ENCODE assay signal across 9 cellular contexts in genomic region chr11:133163463-133164419, GRCh38.
DNase-seq lines count a peak whose midpoint lies in the region; ATAC-seq and TF ChIP-seq lines count a peak whose summit lies in the region.
"Had no signal": no experiment of that assay in that cellular context is flagged by ENCODE, and none has a peak within 500 bp of the region (broad histone marks: within the 10 kb centered on the region; RNA-seq: fewer than 3 reads in every experiment).

No MANE protein-coding gene starts in this region.

- ATAC-seq in upper lobe of right lung = peak; percentile 83
- no peak for ATAC-seq in GM19463 (IDR thresholded peaks at IDR 0.05; ENCODE audit: unreplicated experiment)

- H3K9ac ChIP-seq in H9 (ENCODE audit: extremely low read depth, insufficient read length, low read length) = no peak overlapping the region
- H3K9ac ChIP-seq: BLaER1 treated with 17β-estradiol and CSF1 and Interleukin-3, amounts not matched to agents 10 nM and 100 nM had no signal

- H2BK20ac ChIP-seq in H9 (ENCODE audit: low read depth, low read length, poor library complexity, severe bottlenecking) = no peak overlapping the region

- H3K23me2 ChIP-seq in H9 (ENCODE audit: insufficient read length, low read depth, low read length, poor library complexity, severe bottlenecking) = no peaks in the 10 kb centered on the region

- H3K27ac Mint-ChIP-seq in H9 = peak overlapping the region in 1 of 3 experiments; percentile 62; a peak in 1 of 7 replicates

- no peak overlapping the region for H3K18ac ChIP-seq in H9 (ENCODE audit: insufficient read length, low read depth, low read length)

- H3K27ac ChIP-seq in H9 (ENCODE audit: insufficient read length, low read depth, low read length) = no peak overlapping the region
- no peak overlapping the region for H3K27ac ChIP-seq in adrenal gland
- H3K27ac ChIP-seq in iPS DF 6.9 (ENCODE audit: low read length) = no peak overlapping the region
- H3K27ac ChIP-seq in upper lobe of right lung = no peak overlapping the region
- H3K27ac ChIP-seq: BLaER1 treated with 17β-estradiol and CSF1 and Interleukin-3, amounts not matched to agents 10 nM and 100 nM had no signal

- no peaks in the 10 kb centered on the region for H3K36me3 Mint-ChIP-seq in H9 (ENCODE audit: insufficient read depth in 1 of 3, low read depth in 3 of 3)

- H3K4ac ChIP-seq in H9 (ENCODE audit: low read depth, low read length) = no peak overlapping the region

- peaks cover 2% of the 10 kb centered on the region; the same call in 1 of the 2 replicates for H3K27me3 Mint-ChIP-seq in H9 (ENCODE audit: low read depth)

- H4K5ac ChIP-seq in H9 (ENCODE audit: insufficient read length, low read depth, low read length) = no peak overlapping the region

- H2BK15ac ChIP-seq in H9 (ENCODE audit: low read depth, low read length) = no peak overlapping the region

- H4K91ac ChIP-seq in H9 (ENCODE audit: insufficient read length, low read depth, low read length) = no peak overlapping the region

- H4K20me1 ChIP-seq in H9 (ENCODE audit: control insufficient read depth, insufficient read depth, insufficient read length) = no peaks in the 10 kb centered on the region
- H4K20me1 ChIP-seq: BLaER1 treated with 17β-estradiol and CSF1 and Interleukin-3, amounts not matched to agents 10 nM and 100 nM had no signal

- H3K4me3 Mint-ChIP-seq in H9 = no peak overlapping the region

- H3K27me3 ChIP-seq in H9 (ENCODE audit: insufficient read depth, low read length) = no peaks in the 10 kb centered on the region
- H3K27me3 ChIP-seq in adrenal gland = no peaks in the 10 kb centered on the region
- no peaks in the 10 kb centered on the region; the same call in 1 of the 2 replicates for H3K27me3 ChIP-seq in iPS DF 6.9 (ENCODE audit: control insufficient read depth, insufficient read depth, low read length)
- no peaks in the 10 kb centered on the region for H3K27me3 ChIP-seq in upper lobe of right lung
- H3K27me3 ChIP-seq: BLaER1 treated with 17β-estradiol and CSF1 and Interleukin-3, amounts not matched to agents 10 nM and 100 nM had no signal

- no peak overlapping the region for H2BK12ac ChIP-seq in H9 (ENCODE audit: insufficient read length, low read depth, low read length)

- TF ChIP-seq POLR2A in adrenal gland (IDR thresholded peaks at IDR 0.05) = no peak

- no peak overlapping the region for H2AK5ac ChIP-seq in H9 (ENCODE audit: insufficient read length, low read length)

- H3K9me3 ChIP-seq in H9 (ENCODE audit: control insufficient read depth, low read depth, low read length) (no peaks in the 10 kb centered on the region), adrenal gland (replicated peaks in 1 of 3) (no peaks in the 10 kb centered on the region), iPS DF 6.9 (ENCODE audit: control insufficient read depth, insufficient read depth, low read length) (no peaks in the 10 kb centered on the region), upper lobe of right lung (no peaks in the 10 kb centered on the region)
- H3K9me3 ChIP-seq: BLaER1 treated with 17β-estradiol and CSF1 and Interleukin-3, amounts not matched to agents 10 nM and 100 nM had no signal

- no peaks in the 10 kb centered on the region; the same call in 1 of the 2 replicates for H3K4me1 ChIP-seq in H9 (ENCODE audit: insufficient read depth, low read length)
- H3K4me1 ChIP-seq in adrenal gland (replicated peaks in 1 of 2) = no peaks in the 10 kb centered on the region
- H3K4me1 ChIP-seq in iPS DF 6.9 (ENCODE audit: control insufficient read depth, insufficient read depth, low read length) = peaks cover 2% of the 10 kb centered on the region
- peaks cover 3% of the 10 kb centered on the region for H3K4me1 ChIP-seq in upper lobe of right lung
- H3K4me1 ChIP-seq: BLaER1 treated with 17β-estradiol and CSF1 and Interleukin-3, amounts not matched to agents 10 nM and 100 nM had no signal

- TF ChIP-seq CTCF in H9 (conservative IDR thresholded peaks at IDR 0.05) (peak; percentile 86), adrenal gland (IDR thresholded peaks at IDR 0.05) (peak; percentile 44 to 76 (median 56)), upper lobe of right lung (IDR thresholded peaks at IDR 0.05) (peak; percentile 75)

- H3K56ac ChIP-seq in H9 (ENCODE audit: insufficient read length, low read depth, low read length) = no peak overlapping the region

- intact Hi-C loops in adrenal gland (cut with DNase I) (no loop called here), upper lobe of right lung (cut with DNase I) (no loop called here)

- H2BK120ac ChIP-seq in H9 (ENCODE audit: low read depth, low read length, poor library complexity, severe bottlenecking) = no peak overlapping the region

- DNase-seq in NCI-H1694 treated with DMSO at 0.1 percent for 48 hours (lab: John Stamatoyannopoulos, UW) (peak; percentile 22), NCI-H1694 (lab: John Stamatoyannopoulos, UW) (no peak), H9 (peak; percentile 40), NCI-H1105 treated with DMSO at 0.1 percent for 48 hours (lab: John Stamatoyannopoulos, UW) (peak; percentile 81), adrenal gland (peak in 4 of 7 donors; percentile 18 to 25 (median 24)), iPS DF 6.9 (ENCODE audit: low read depth, low spot score) (peak; percentile 25), upper lobe of right lung (no peak)

- H3K4me1 Mint-ChIP-seq in H9 = peaks cover 28% of the 10 kb centered on the region in 2 experiments

- no peaks in the 10 kb centered on the region for H3K9me3 Mint-ChIP-seq in H9

- H3K23ac ChIP-seq in H9 (ENCODE audit: insufficient read length, low read depth, low read length) = no peak overlapping the region

- no peak overlapping the region for H3K4me2 ChIP-seq in H9 (ENCODE audit: insufficient read depth, insufficient read length, low read length)
- H3K4me2 ChIP-seq: BLaER1 treated with 17β-estradiol and CSF1 and Interleukin-3, amounts not matched to agents 10 nM and 100 nM had no signal

- H3K14ac ChIP-seq in H9 (ENCODE audit: insufficient read depth, low read length) = no peak overlapping the region

- H3K36me3 ChIP-seq in adrenal gland (replicated peaks in 1 of 2) (no peaks in the 10 kb centered on the region), iPS DF 6.9 (ENCODE audit: control insufficient read depth, insufficient read depth, low read length) (no peaks in the 10 kb centered on the region), upper lobe of right lung (no peaks in the 10 kb centered on the region)
- H3K36me3 ChIP-seq: BLaER1 treated with 17β-estradiol and CSF1 and Interleukin-3, amounts not matched to agents 10 nM and 100 nM had no signal

- H2BK5ac ChIP-seq in H9 (ENCODE audit: insufficient read length, low read length) = no peak overlapping the region

- H4K8ac ChIP-seq in H9 (replicated peaks; ENCODE audit: insufficient read length, low read depth, low read length) = no peak overlapping the region

- H2AFZ ChIP-seq in H9 (ENCODE audit: low read length) = no peak overlapping the region

- H3T11ph ChIP-seq in H9 (ENCODE audit: low read length) = no peak overlapping the region

- H3K79me2 ChIP-seq in H9 (ENCODE audit: insufficient read depth, low read length) = no peaks in the 10 kb centered on the region; the same call in 1 of the 2 replicates

- H3K79me1 ChIP-seq in H9 (ENCODE audit: insufficient read depth, low read depth, low read length, poor library complexity, severe bottlenecking) = no peaks in the 10 kb centered on the region

- WGBS in H9 (ENCODE audit: extremely low coverage, insufficient read length, low lambda C conversion rate) = no CpG with 5 or more reads among the region's 12 CpGs
- WGBS in adrenal gland, 4 donors = 36 to 46% (median 40%) methylated on average over 12 of the region's 12 CpGs
- WGBS in iPS DF 6.9 (ENCODE audit: insufficient coverage, insufficient read length) = no CpG with 5 or more reads among the region's 12 CpGs

- no peak overlapping the region for H3K4me3 ChIP-seq in adrenal gland
- H3K4me3 ChIP-seq in iPS DF 6.9 (ENCODE audit: low read length) = no peak overlapping the region
- no peak overlapping the region for H3K4me3 ChIP-seq in upper lobe of right lung
- H3K4me3 ChIP-seq: BLaER1 treated with 17β-estradiol and CSF1 and Interleukin-3, amounts not matched to agents 10 nM and 100 nM had no signal

Comparison
In these comparisons a context has a peak if more than half of its experiments do, and no peak if none do; other contexts are left out.
1. DNase-seq: peak in NCI-H1694 treated with DMSO at 0.1 percent for 48 hours (single experiment), H9 (single experiment), NCI-H1105 treated with DMSO at 0.1 percent for 48 hours (single experiment), adrenal gland (4 of 7) and iPS DF 6.9 (single experiment); none in NCI-H1694 (single experiment) and upper lobe of right lung (single experiment).
2. Peak in every context shown above with its lines, with median percentiles within 50 percentile points of each other: CTCF ChIP-seq.